In genomic region chr12:52207895-52208294, GRCh38 we compare ENCODE assay signal across 9 cellular contexts. TPM values are rescaled to one million over a fixed set of nuclear protein-coding genes. Genes with fewer than 3 reads are reported as not detected.
DNase-seq lines count a peak whose midpoint lies in the region; ATAC-seq and TF ChIP-seq lines count a peak whose summit lies in the region.
"Had no signal": no experiment of that assay in that cellular context is flagged by ENCODE, and none has a peak within 500 bp of the region (broad histone marks: within the 10 kb centered on the region; RNA-seq: fewer than 3 reads in every experiment).

No MANE protein-coding gene starts in this region.

- H3K27me3 Mint-ChIP-seq in CD14-positive monocyte (ENCODE audit: low read depth in 3 of 3), result peaks cover 0 to 4% (median 0%) of the 10 kb centered on the region in 3 donors

- peaks cover 78% of the 10 kb centered on the region for H3K4me1 Mint-ChIP-seq in CD14-positive monocyte

- peaks cover 0 to 2% (median 0%) of the 10 kb centered on the region in 7 donors for H3K9me3 Mint-ChIP-seq in CD14-positive monocyte

- no peak for TF ChIP-seq CTCF in CD14-positive monocyte (IDR thresholded peaks at IDR 0.05)

- DNase-seq in CD14-positive monocyte (ENCODE audit: low spot score) (peak; percentile 54), NCI-H2029 (lab: John Stamatoyannopoulos, UW) (peak; percentile 89), cerebellar cortex (ENCODE audit: low spot score) (peak; percentile 95), mucosa of gallbladder (ENCODE audit: low spot score) (peak; percentile 91), left lobe of liver (ENCODE audit: low spot score) (no peak)
- no peak for DNase-seq in activated effector memory CD4-positive, alpha-beta T cell treated with anti-CD3 and anti-CD28 coated beads, Interleukin-2, amount 50 U/mL, for 16 hours
- DNase-seq: SIG-M5 had no signal

- intact Hi-C loops in CD14-positive monocyte (cut with micrococcal nuclease), result no loop called here

- H3K4me3 Mint-ChIP-seq in CD14-positive monocyte, result peak overlapping the region in 1 of 2 donors; percentile 48

- H3K36me3 Mint-ChIP-seq in CD14-positive monocyte, result peaks cover 0 to 4% of the 10 kb centered on the region in 2 donors

- H3K27ac Mint-ChIP-seq in CD14-positive monocyte, result peak overlapping the region in 3 of 7 donors; percentile 8 to 59 (median 35)

- no peak for ATAC-seq in activated CD4-positive, CD25-positive, alpha-beta regulatory T cell treated with anti-CD3 and anti-CD28 coated beads, Interleukin-2, amount 50 U/mL, for 24 hours
- ATAC-seq in GM21528 (IDR thresholded peaks at IDR 0.05; ENCODE audit: low FRiP score, unreplicated experiment) (no peak), left lobe of liver (no peak)

RNA-seq across cellular contexts. Expression of gene KRT80, which starts 16.1 kb away (rescaled TPM):
- polyA plus RNA-seq in CD14-positive monocyte, result under 1 TPM; 0.18 to 0.52 TPM
- total RNA-seq in mucosa of gallbladder (15.5 TPM), left lobe of liver (0.28 TPM)

RNA-seq across cellular contexts. Expression of gene KRT7, which starts 25.1 kb away (rescaled TPM):
- 1 to 10 TPM in 1 of 2 donors, not detected in 1; 2.7 TPM for polyA plus RNA-seq in CD14-positive monocyte
- total RNA-seq in mucosa of gallbladder (335 TPM), left lobe of liver (18.8 TPM)

Comparison
In these comparisons a context has a peak if more than half of its experiments do, and no peak if none do; other contexts are left out.
1. DNase-seq: peak in CD14-positive monocyte (single experiment), NCI-H2029 (single experiment), cerebellar cortex (single experiment) and mucosa of gallbladder (single experiment); none in activated effector memory CD4-positive, alpha-beta T cell treated with anti-CD3 and anti-CD28 coated beads, Interleukin-2, amount 50 U/mL, for 16 hours (single experiment) and left lobe of liver (single experiment).
2. RNA of gene KRT80, which starts 16.1 kb away (total RNA-seq): 15.5 TPM in mucosa of gallbladder (single experiment); 0.28 TPM in left lobe of liver (single experiment); every median in the first group is over 10 times any median in the second.
3. RNA of gene KRT7, which starts 25.1 kb away (total RNA-seq): 335 TPM in mucosa of gallbladder (single experiment); 18.8 TPM in left lobe of liver (single experiment); every median in the first group is over 10 times any median in the second.